2 cellular contexts compared by ENCODE assay signal in genomic region chr16:1147027-1147426, GRCh38.
TF ChIP-seq lines count a peak whose summit lies in the region.

No MANE protein-coding gene starts in this region.

TF ChIP-seq in HepG2, 621 proteins besides CTCF, POLR2A, EP300 and RAD21:
- no peak for TF ChIP-seq NCOA1 (CRISPR knock-in tag; IDR thresholded peaks at IDR 0.05)
- TF ChIP-seq ZNF776 (CRISPR knock-in tag; IDR thresholded peaks at IDR 0.05) = 0 out of 2 replicates have a peak, but pooled peaks have one; percentile 33

TF ChIP-seq in K562, 482 proteins besides CTCF, POLR2A, EP300 and RAD21:
- TF ChIP-seq RHOXF2B (CRISPR knock-in tag; conservative IDR thresholded peaks at IDR 0.05) (no peak), ZNF316 (IDR thresholded peaks at IDR 0.05) (peak; percentile 53), THRAP3 (IDR thresholded peaks at IDR 0.05; ENCODE audit: borderline replicate concordance) (no peak), ZNF644 (tag; IDR thresholded peaks at IDR 0.05; ENCODE audit: low read depth) (no peak), ZNF695 (CRISPR knock-in tag; IDR thresholded peaks at IDR 0.05) (no peak), MEF2A (IDR thresholded peaks at IDR 0.05; ENCODE audit: control insufficient read depth, low read depth, low read length) (no peak)
TF ChIP-seq in K562: peak in this region for 1.
